ENCODE assay signal across 26 cellular contexts in genomic region chr5:126376443-126376842, GRCh38. TPM values are rescaled to one million over a fixed set of nuclear protein-coding genes. Genes with fewer than 3 reads are reported as not detected.
A peak's percentile ranks its signal among the peaks of the same experiment; 100 is the strongest.
DNase-seq lines count a peak whose midpoint lies in the region; ATAC-seq, FAIRE-seq and TF ChIP-seq lines count a peak whose summit lies in the region.
"Had no signal": no experiment of that assay in that cellular context is flagged by ENCODE, and none has a peak within 500 bp of the region (broad histone marks: within the 10 kb centered on the region; RNA-seq: fewer than 3 reads in every experiment).

No MANE protein-coding gene starts in this region.

- peak overlapping the region; percentile 39 for H4K8ac ChIP-seq in mesenchymal stem cell (ENCODE audit: low read length)

- H3K9ac ChIP-seq in mesenchymal stem cell (ENCODE audit: low read length), result no peak overlapping the region

- peaks cover 8% of the 10 kb centered on the region for H3K36me3 Mint-ChIP-seq in chondrocyte (ENCODE audit: low read depth)
- no peaks in the 10 kb centered on the region for H3K36me3 Mint-ChIP-seq in effector memory CD8-positive, alpha-beta T cell (ENCODE audit: insufficient read depth)

- H3K14ac ChIP-seq in mesenchymal stem cell (ENCODE audit: low read length in 2 of 2), result no peak overlapping the region

- FAIRE-seq in pancreas (lab: Jason Lieb, UNC), result no peak

- H2BK120ac ChIP-seq in mesenchymal stem cell (ENCODE audit: low read depth, low read length), result no peak overlapping the region

- no peak overlapping the region for H2BK12ac ChIP-seq in mesenchymal stem cell (ENCODE audit: low read length in 2 of 2)

- peak overlapping the region; percentile 50 for H2AK5ac ChIP-seq in mesenchymal stem cell (ENCODE audit: low read length, severe bottlenecking)

- H3K79me1 ChIP-seq in mesenchymal stem cell (replicated peaks; ENCODE audit: low read length, poor library complexity, severe bottlenecking), result peaks cover 5% of the 10 kb centered on the region

- H3K4me3 ChIP-seq in mesenchymal stem cell (ENCODE audit: insufficient read depth in 1 of 2, low read depth in 1 of 2, low read length in 2 of 2) (no peak overlapping the region), pancreas (no peak overlapping the region)
- H3K4me3 ChIP-seq: HAP-1, left lung, tibial nerve had no signal

- no peak overlapping the region for H4K91ac ChIP-seq in mesenchymal stem cell (ENCODE audit: low read length)

- WGBS in mesenchymal stem cell, result 93% methylated on average over 1 of the region's 1 CpG
- 82 to 87% methylated on average over 1 of the region's 1 CpG for WGBS in pancreas, 2 donors

- no peak overlapping the region for H3K4me3 Mint-ChIP-seq in chondrocyte (ENCODE audit: unreplicated experiment)
- H3K4me3 Mint-ChIP-seq in effector memory CD8-positive, alpha-beta T cell, result no peak overlapping the region
- H3K4me3 Mint-ChIP-seq: CD8-positive, alpha-beta memory T cell; T-helper 2 cell treated with Interferon-gamma antibody and Interleukin-4, amounts not matched to agents 5 μg/mL and 100 μg/mL, for 36 hours had no signal

- no peak for ATAC-seq in effector memory CD8-positive, alpha-beta T cell (replicated peaks)
- no peak for ATAC-seq in pancreas
- ATAC-seq: left lung, PC-3 had no signal

- peaks cover 17% of the 10 kb centered on the region for H3K9me3 Mint-ChIP-seq in chondrocyte (ENCODE audit: low read depth)
- H3K9me3 Mint-ChIP-seq in effector memory CD8-positive, alpha-beta T cell, result no peaks in the 10 kb centered on the region
- H3K9me3 Mint-ChIP-seq: T-helper 2 cell treated with Interferon-gamma antibody and Interleukin-4, amounts not matched to agents 5 μg/mL and 100 μg/mL, for 36 hours had no signal

- H3K18ac ChIP-seq in mesenchymal stem cell (ENCODE audit: low read depth in 1 of 2, low read length in 2 of 2), result peak overlapping the region in 1 of 2 experiments; percentile 2

- no peaks in the 10 kb centered on the region for H3K27me3 Mint-ChIP-seq in chondrocyte (ENCODE audit: low read depth)
- H3K27me3 Mint-ChIP-seq in effector memory CD8-positive, alpha-beta T cell, result no peaks in the 10 kb centered on the region
- H3K27me3 Mint-ChIP-seq: CD8-positive, alpha-beta memory T cell had no signal

- no peak overlapping the region for H2BK15ac ChIP-seq in mesenchymal stem cell (ENCODE audit: low read depth, poor library complexity, severe bottlenecking)

- H3K9me3 ChIP-seq in mesenchymal stem cell (ENCODE audit: control insufficient read depth, low read length), result peaks cover under 1% of the 10 kb centered on the region
- H3K9me3 ChIP-seq in pancreas, result no peaks in the 10 kb centered on the region
- H3K9me3 ChIP-seq: HAP-1, neutrophil had no signal

- DNase-seq in NCI-H69 (lab: John Stamatoyannopoulos, UW) (peak; percentile 8), chondrocyte (ENCODE audit: low spot score) (no peak), mesenchymal stem cell (no peak), substantia nigra (lab: John Stamatoyannopoulos, UW) (peak in 28 of 49 donors; percentile 3 to 91 (median 30)), pancreas (no peak)
- DNase-seq in effector memory CD8-positive, alpha-beta T cell, result no peak
- DNase-seq in activated effector memory CD4-positive, alpha-beta T cell treated with anti-CD3 and anti-CD28 coated beads, Interleukin-2, amount 50 U/mL, for 16 hours, result no peak
- DNase-seq: activated CD4-positive, alpha-beta T cell treated with anti-CD3 and anti-CD28 coated beads, Interleukin-2, amount 50 U/mL, for 1 hour; activated CD8-positive, alpha-beta memory T cell treated with anti-CD3 and anti-CD28 coated beads, Interleukin-2, amount 50 U/mL, for 4 hours; activated effector memory CD4-positive, alpha-beta T cell treated with Interleukin-2 at 50 U/mL for 16 hours; CD8-positive, alpha-beta memory T cell; DMS79; erythroblast; glutamatergic neuron; Karpas-422; left lung; NCI-H1092; NCI-H2029; NCI-H226; PC-3; stimulated activated CD4-positive, alpha-beta T cell treated with anti-CD3 and anti-CD28 coated beads, Interleukin-1b, Interleukin-23, amount 100 ng/mL, for 48 hours; WERI-Rb-1 had no signal

- H3K27me3 ChIP-seq in mesenchymal stem cell (ENCODE audit: control insufficient read depth in 1 of 2, insufficient read depth in 1 of 2, low read length in 2 of 2) (no peaks in the 10 kb centered on the region), pancreas (no peaks in the 10 kb centered on the region)
- H3K27me3 ChIP-seq: left lung, neutrophil, tibial nerve had no signal

- TF ChIP-seq CTCF in chondrocyte (IDR thresholded peaks at IDR 0.05), result no peak
- TF ChIP-seq CTCF in pancreas (IDR thresholded peaks at IDR 0.05), result no peak

- H3K36me3 ChIP-seq in mesenchymal stem cell (ENCODE audit: control insufficient read depth in 1 of 2, insufficient read depth in 2 of 2, low read depth in 1 of 2, low read length in 2 of 2), result no peaks in the 10 kb centered on the region
- H3K36me3 ChIP-seq in pancreas, result no peaks in the 10 kb centered on the region
- H3K36me3 ChIP-seq: HAP-1, left lung, neutrophil, tibial nerve, WERI-Rb-1 had no signal

- peak overlapping the region; percentile 67 for H3K27ac Mint-ChIP-seq in chondrocyte (ENCODE audit: unreplicated experiment)
- no peak overlapping the region for H3K27ac Mint-ChIP-seq in effector memory CD8-positive, alpha-beta T cell
- H3K27ac Mint-ChIP-seq: T-helper 2 cell treated with Interferon-gamma antibody and Interleukin-4, amounts not matched to agents 5 μg/mL and 100 μg/mL, for 36 hours had no signal

- H3K27ac ChIP-seq in mesenchymal stem cell (ENCODE audit: low read length, poor library complexity, severe bottlenecking) (no peak overlapping the region), substantia nigra (ENCODE audit: low read depth, low read length, poor library complexity, severe bottlenecking) (no peak overlapping the region), pancreas (no peak overlapping the region)
- H3K27ac ChIP-seq: left lung, neutrophil, tibial nerve, WERI-Rb-1 had no signal

- H2BK5ac ChIP-seq in mesenchymal stem cell (ENCODE audit: low read depth, low read length, poor library complexity, severe bottlenecking), result no peak overlapping the region

- no peak overlapping the region for H2AFZ ChIP-seq in mesenchymal stem cell (ENCODE audit: low read depth, low read length)

- peaks cover 6% of the 10 kb centered on the region for H3K4me1 ChIP-seq in mesenchymal stem cell (ENCODE audit: control insufficient read depth, insufficient read depth, low read depth, low read length)
- peaks cover 10 to 15% (median 14%) of the 10 kb centered on the region in 3 donors for H3K4me1 ChIP-seq in pancreas
- H3K4me1 ChIP-seq: HAP-1, left lung, tibial nerve had no signal

- intact Hi-C loops in pancreas (cut with DNase I), result no loop called here

- no peak overlapping the region for H3K4me2 ChIP-seq in mesenchymal stem cell (ENCODE audit: low read length, poor library complexity, severe bottlenecking)

- H3K23ac ChIP-seq in mesenchymal stem cell (ENCODE audit: low read length in 2 of 2), result no peak overlapping the region

- no peak overlapping the region for H3K4ac ChIP-seq in mesenchymal stem cell (ENCODE audit: low read depth in 1 of 2, low read length in 2 of 2)

- peaks cover 50% of the 10 kb centered on the region for H3K4me1 Mint-ChIP-seq in chondrocyte (ENCODE audit: low read depth)
- H3K4me1 Mint-ChIP-seq in effector memory CD8-positive, alpha-beta T cell (ENCODE audit: low read depth in 2 of 2), result peaks cover 1 to 12% of the 10 kb centered on the region in 2 donors

RNA-seq across cellular contexts. Expression of gene GRAMD2B, which starts 46.8 kb away (rescaled TPM):
- 56.5 to 72.4 TPM (median 61.5 TPM) in 3 replicates for total RNA-seq in chondrocyte
- 26.5 TPM for polyA plus RNA-seq in mesenchymal stem cell (2013, experiment 1 of 2)
- 26.7 TPM for polyA plus RNA-seq in mesenchymal stem cell (2013, experiment 2 of 2)
- total RNA-seq in pancreas, result 10 to 100 TPM in 1 of 6 donors, 1 to 10 TPM in 5; 4.5 to 10.3 (median 6.5) TPM
- 10 to 100 TPM in 1 of 2 donors, 1 to 10 TPM in 1; 4.4 to 11.8 TPM for polyA plus RNA-seq in pancreas

Comparison
In these comparisons a context has a peak if more than half of its experiments do, and no peak if none do; other contexts are left out.
1. DNase-seq: peak in NCI-H69 (single experiment) and substantia nigra (28 of 49); none in chondrocyte (single experiment), mesenchymal stem cell (single experiment), effector memory CD8-positive, alpha-beta T cell (0 of 3), pancreas (0 of 6) and activated effector memory CD4-positive, alpha-beta T cell treated with anti-CD3 and anti-CD28 coated beads, Interleukin-2, amount 50 U/mL, for 16 hours (single experiment).